ENCODE assay signal across 8 cellular contexts in the genomic region with DNA sequence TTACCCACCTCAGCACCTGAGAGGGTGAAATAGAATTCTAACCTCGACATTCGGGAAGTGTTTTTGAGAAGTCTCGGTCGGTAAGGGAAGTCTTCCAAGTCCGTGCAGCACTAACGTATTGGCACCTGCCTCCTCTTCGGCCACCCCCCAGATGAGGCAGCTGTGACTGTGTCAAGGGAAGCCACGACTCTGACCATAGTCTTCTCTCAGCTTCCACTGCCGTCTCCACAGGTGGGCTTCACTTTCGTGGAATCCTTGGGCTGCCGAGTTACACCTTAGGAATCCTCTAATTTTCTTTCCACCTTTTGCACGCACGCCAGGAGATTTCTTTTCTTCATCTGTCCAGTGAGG. TPM values are rescaled to one million over a fixed set of nuclear protein-coding genes. Genes with fewer than 3 reads are reported as not detected.
DNase-seq lines count a peak whose midpoint lies in the region; ATAC-seq, FAIRE-seq and TF ChIP-seq lines count a peak whose summit lies in the region.

No MANE protein-coding gene starts in this region.

- H3K27ac ChIP-seq in HUES64 (ENCODE audit: low read depth, low read length) (peak overlapping the region; percentile 10; the same call in 1 of the 2 replicates), GM12878 (ENCODE audit: control insufficient read depth, insufficient read depth) (peak overlapping the region; percentile 80), temporal lobe (ENCODE audit: low read depth, low read length) (peak overlapping the region; percentile 85)

- H2AFZ ChIP-seq in GM12878 (ENCODE audit: control insufficient read depth, low read depth, low read length): peak overlapping the region; percentile 68

- H3K4me2 ChIP-seq in GM12878 (ENCODE audit: control insufficient read depth, insufficient read depth): peak overlapping the region; percentile 86

- no peak for TF ChIP-seq RAD21 in GM12878 (IDR thresholded peaks at IDR 0.05; ENCODE audit: insufficient read depth, low read depth, low read length)

- TF ChIP-seq EP300 in GM12878 (IDR thresholded peaks at IDR 0.05; ENCODE audit: borderline replicate concordance in 1 of 2, control insufficient read depth in 1 of 2, low read depth in 2 of 2, low read length in 2 of 2): no peak

- TF ChIP-seq POLR2A in GM12878 (IDR thresholded peaks at IDR 0.05; ENCODE audit: low read depth, low read length): no peak

- peak; percentile 6 for DNase-seq in AG10803 (ENCODE audit: low read depth)
- no peak for DNase-seq in GM12878 (ENCODE audit: low read depth, low spot score)
- peak; percentile 46 for DNase-seq in kidney tubule cell (ENCODE audit: low spot score)
- no peak for DNase-seq in SW 1271 (lab: John Stamatoyannopoulos, UW)

- peak overlapping the region; percentile 45 for H3K9ac ChIP-seq in HUES64 (ENCODE audit: low read depth, low read length)
- H3K9ac ChIP-seq in GM12878 (ENCODE audit: control insufficient read depth, insufficient read depth, low read length): peak overlapping the region; percentile 91

- POLR2A ChIA-PET in GM12878 (lab: Charles Lee): interaction anchor here (0.6 kb wide), 2 partner anchors 10 to 44 kb away, joined by 3 read pairs; no protein-coding TSS in a partner anchor

- no peaks in the 10 kb centered on the region for H3K27me3 ChIP-seq in HUES64 (ENCODE audit: insufficient read depth, low read length)
- no peaks in the 10 kb centered on the region for H3K27me3 ChIP-seq in GM12878 (replicated peaks in 1 of 2; ENCODE audit: control insufficient read depth in 2 of 2, insufficient read depth in 2 of 2, low read length in 1 of 2)

- TF ChIP-seq CTCF in AG10803 (conservative IDR thresholded peaks at IDR 0.05; ENCODE audit: low read length) (no peak), GM12878 (IDR thresholded peaks at IDR 0.05 in 2 of 3, conservative IDR thresholded peaks at IDR 0.05 in 1 of 3; ENCODE audit: control insufficient read depth in 2 of 3, extremely low read depth in 1 of 3, insufficient read depth in 1 of 3, low read depth in 3 of 3, low read length in 3 of 3) (no peak)

- peaks cover 4% of the 10 kb centered on the region; the same call in 1 of the 2 replicates for H3K4me1 ChIP-seq in HUES64 (ENCODE audit: insufficient read depth, low read length)
- H3K4me1 ChIP-seq in GM12878 (ENCODE audit: control insufficient read depth, insufficient read depth, low read length): no peaks in the 10 kb centered on the region

- no peaks in the 10 kb centered on the region for H4K20me1 ChIP-seq in GM12878 (ENCODE audit: control insufficient read depth, insufficient read depth)

- H3K9me3 ChIP-seq in HUES64 (ENCODE audit: insufficient read depth, low read depth, low read length): no peaks in the 10 kb centered on the region
- H3K9me3 ChIP-seq in GM12878 (replicated peaks; ENCODE audit: control insufficient read depth, insufficient read depth, low read length): no peaks in the 10 kb centered on the region

- RAD21 ChIA-PET in GM12878 (lab: Charles Lee; ENCODE audit: unreplicated experiment): interaction anchor here (1.1 to 2.2 kb wide), 4 partner anchors 14 to 100 kb away, joined by 3 to 15 read pairs (median 6); no protein-coding TSS in a partner anchor

- peak; percentile 22 for ATAC-seq in GM19351 (IDR thresholded peaks at IDR 0.05; ENCODE audit: unreplicated experiment)
- ATAC-seq in GM12878: peak; percentile 53
- no peak for ATAC-seq in GM18873 (IDR thresholded peaks at IDR 0.05; ENCODE audit: low FRiP score, unreplicated experiment)

- BruUV-seq in GM12878 (replicated peaks; lab: Mats Ljungman, UMichigan): no TSS peak

- in situ Hi-C loops in GM12878 (cut with MboI): no loop called here

- H3K4me3 ChIP-seq in AG10803 (ENCODE audit: low read length) (peak overlapping the region; percentile 89), HUES64 (ENCODE audit: low read length) (peak overlapping the region; percentile 91), GM12878 (peak overlapping the region; percentile 100)

- intact Hi-C loops in GM12878 (cut with micrococcal nuclease; ENCODE audit: unreplicated experiment): loop anchor here (2.0 to 5.0 kb wide), 2 partner anchors 39 to 54 kb away; a partner anchor contains a TSS

- peaks cover 19% of the 10 kb centered on the region for H3K36me3 ChIP-seq in HUES64 (ENCODE audit: insufficient read depth, low read length)
- H3K36me3 ChIP-seq in GM12878 (ENCODE audit: control insufficient read depth in 2 of 2, insufficient read depth in 2 of 2, low read length in 1 of 2): peaks cover 2 to 5% of the 10 kb centered on the region in 2 experiments; a peak in 3 of 4 replicates

- CTCF ChIA-PET in GM12878 (lab: Yijun Ruan, JAX): interaction anchor here (0.7 to 5.0 kb wide), 11 partner anchors 8 to 448 kb away, joined by 3 to 37 read pairs (median 3); a partner anchor contains a TSS

- WGBS in HUES64: 4% methylated on average over 13 of the region's 13 CpGs
- 0% methylated on average over 13 of the region's 13 CpGs for WGBS in GM12878 (ENCODE audit: insufficient coverage, insufficient replicate concordance, low lambda C conversion rate, missing lambda C conversion rate)

- peak; percentile 54 for FAIRE-seq in GM12878 (lab: Jason Lieb, UNC)

- SMC1A ChIA-PET in GM12878 (lab: Charles Lee; ENCODE audit: uncharacterized antibody, unreplicated experiment): interaction anchor here (0.6 to 2.3 kb wide), 5 partner anchors 18 to 316 kb away, joined by 3 to 12 read pairs (median 7); a partner anchor contains a TSS

- peaks cover 15% of the 10 kb centered on the region for H3K79me2 ChIP-seq in GM12878 (ENCODE audit: control insufficient read depth, insufficient read depth, low read length)

RNA-seq across cellular contexts. Expression of a gene that starts 0.8 kb away (rescaled TPM):
- 21.8 TPM for polyA plus RNA-seq in HUES64 (2013, experiment 1 of 2)
- 26.4 TPM for polyA plus RNA-seq in HUES64 (2013, experiment 2 of 2)
- 63.6 and 64.7 TPM in 2 replicates for total RNA-seq in GM12878 (2013; cell fraction: nucleolus; rRNA removed)
- total RNA-seq in GM12878 (2014; rRNA removed) (42.3 and 48.5 TPM in 2 replicates), GM12878 (2014; rRNA removed; fragmentation: Illumina TruSeq; extraction: Trizol) (40.8 and 41.4 TPM in 2 replicates), GM12878 (2021) (31.9 and 34.3 TPM in 2 replicates), temporal lobe (21.9 TPM)
- polyA plus RNA-seq in GM12878 (2011; ENCODE audit: low read depth): 50.2 TPM
- polyA plus RNA-seq in GM12878 (2011; rRNA removed) (86.7 and 112 TPM in 2 replicates), GM12878 (2014; fragmentation: Illumina TruSeq; extraction: Trizol) (45.2 and 54.0 TPM in 2 replicates), GM12878 (2014; fragmentation: Nextera tagmentation; extraction: Ambion mirVana) (10 to 100 TPM; 30.1 to 39.2 TPM), GM12878 (2014; rRNA removed) (36.3 and 42.1 TPM in 2 replicates), GM12878 (2016; fragmentation: Nextera tagmentation; extraction: Ambion mirVana) (10 to 100 TPM; 61.0 to 68.8 TPM)
- polyA plus RNA-seq in GM12878 (2011; cell fraction: cytosol; rRNA removed): 59.2 and 83.5 TPM in 2 replicates
- 66.1 and 66.6 TPM in 2 replicates for polyA plus RNA-seq in GM12878 (2011; cell fraction: nucleus; rRNA removed)
- polyA plus RNA-seq in GM12878 (2012): 52.5 and 53.4 TPM in 2 replicates
- 40.1 and 44.5 TPM in 2 replicates for polyA minus RNA-seq in GM12878 (2011; rRNA and poly(A)+ RNA removed)
- 14.1 and 14.4 TPM in 2 replicates for polyA minus RNA-seq in GM12878 (2011; cell fraction: cytosol; rRNA and poly(A)+ RNA removed)
- 30.8 and 43.8 TPM in 2 replicates for polyA minus RNA-seq in GM12878 (2011; cell fraction: nucleus; rRNA and poly(A)+ RNA removed)

RNA-seq across cellular contexts. Expression of a gene that starts 34.8 kb away (rescaled TPM):
- polyA plus RNA-seq in HUES64 (2013, experiment 1 of 2): not detected
- polyA plus RNA-seq in HUES64 (2013, experiment 2 of 2): not detected
- total RNA-seq in GM12878 (2013; cell fraction: nucleolus; rRNA removed): not detected in 2 replicates
- total RNA-seq in GM12878 (2014; rRNA removed) (not detected in 2 replicates), GM12878 (2014; rRNA removed; fragmentation: Illumina TruSeq; extraction: Trizol) (not detected in 2 replicates), GM12878 (2021) (not detected in 2 replicates), temporal lobe (1.2 TPM)
- polyA plus RNA-seq in GM12878 (2011; ENCODE audit: low read depth): not detected
- polyA plus RNA-seq in GM12878 (2011; rRNA removed) (not detected in 2 replicates), GM12878 (2014; fragmentation: Illumina TruSeq; extraction: Trizol) (not detected in 2 replicates), GM12878 (2014; fragmentation: Nextera tagmentation; extraction: Ambion mirVana) (not detected), GM12878 (2014; rRNA removed) (not detected in 2 replicates), GM12878 (2016; fragmentation: Nextera tagmentation; extraction: Ambion mirVana) (not detected)
- not detected in 2 replicates for polyA plus RNA-seq in GM12878 (2011; cell fraction: cytosol; rRNA removed)
- not detected in 2 replicates for polyA plus RNA-seq in GM12878 (2011; cell fraction: nucleus; rRNA removed)
- not detected in 2 replicates for polyA plus RNA-seq in GM12878 (2012)
- polyA minus RNA-seq in GM12878 (2011; rRNA and poly(A)+ RNA removed): not detected in 2 replicates
- not detected in 2 replicates for polyA minus RNA-seq in GM12878 (2011; cell fraction: cytosol; rRNA and poly(A)+ RNA removed)
- not detected in 2 replicates for polyA minus RNA-seq in GM12878 (2011; cell fraction: nucleus; rRNA and poly(A)+ RNA removed)

RNA-seq across cellular contexts. Expression of a gene that starts 52.6 kb away (rescaled TPM):
- polyA plus RNA-seq in HUES64 (2013, experiment 1 of 2): 3.3 TPM
- polyA plus RNA-seq in HUES64 (2013, experiment 2 of 2): 2.6 TPM
- total RNA-seq in GM12878 (2013; cell fraction: nucleolus; rRNA removed): 116 and 118 TPM in 2 replicates
- total RNA-seq in GM12878 (2014; rRNA removed): 26.6 and 26.8 TPM in 2 replicates
- 23.6 and 24.1 TPM in 2 replicates for total RNA-seq in GM12878 (2014; rRNA removed; fragmentation: Illumina TruSeq; extraction: Trizol)
- total RNA-seq in GM12878 (2021): 15.8 and 18.3 TPM in 2 replicates
- polyA plus RNA-seq in GM12878 (2011; ENCODE audit: low read depth): 9.0 TPM
- polyA plus RNA-seq in GM12878 (2011; rRNA removed): 15.7 and 19.1 TPM in 2 replicates
- polyA plus RNA-seq in GM12878 (2011; cell fraction: cytosol; rRNA removed): 8.2 and 10.7 TPM in 2 replicates
- polyA plus RNA-seq in GM12878 (2011; cell fraction: nucleus; rRNA removed): 25.3 and 29.7 TPM in 2 replicates
- polyA plus RNA-seq in GM12878 (2012): 7.7 and 12.4 TPM in 2 replicates
- polyA plus RNA-seq in GM12878 (2014; fragmentation: Illumina TruSeq; extraction: Trizol): 19.1 and 20.3 TPM in 2 replicates
- polyA plus RNA-seq in GM12878 (2014; fragmentation: Nextera tagmentation; extraction: Ambion mirVana): 1 to 10 TPM; 7.0 to 9.7 TPM
- 14.1 and 15.6 TPM in 2 replicates for polyA plus RNA-seq in GM12878 (2014; rRNA removed)
- polyA plus RNA-seq in GM12878 (2016; fragmentation: Nextera tagmentation; extraction: Ambion mirVana): 10 to 100 TPM; 11.6 to 12.5 TPM
- 14.3 and 14.6 TPM in 2 replicates for polyA minus RNA-seq in GM12878 (2011; rRNA and poly(A)+ RNA removed)
- polyA minus RNA-seq in GM12878 (2011; cell fraction: cytosol; rRNA and poly(A)+ RNA removed): 4.0 and 5.9 TPM in 2 replicates
- 16.1 and 34.2 TPM in 2 replicates for polyA minus RNA-seq in GM12878 (2011; cell fraction: nucleus; rRNA and poly(A)+ RNA removed)
- total RNA-seq in temporal lobe: 37.4 TPM

Comparison
In these comparisons a context has a peak if more than half of its experiments do, and no peak if none do; other contexts are left out.
1. DNase-seq: peak in AG10803 (single experiment) and kidney tubule cell (single experiment); none in GM12878 (single experiment) and SW 1271 (0 of 2).
2. H3K27ac ChIP-seq: peak in every context shown above with its lines; median percentile 85 in temporal lobe; 80 in GM12878; 10 in HUES64.
3. Peak in every context shown above with its lines, with median percentiles within 50 percentile points of each other: H3K4me3 ChIP-seq.